Comparison of ENCODE assay signal across 31 cellular contexts in the genomic region with DNA sequence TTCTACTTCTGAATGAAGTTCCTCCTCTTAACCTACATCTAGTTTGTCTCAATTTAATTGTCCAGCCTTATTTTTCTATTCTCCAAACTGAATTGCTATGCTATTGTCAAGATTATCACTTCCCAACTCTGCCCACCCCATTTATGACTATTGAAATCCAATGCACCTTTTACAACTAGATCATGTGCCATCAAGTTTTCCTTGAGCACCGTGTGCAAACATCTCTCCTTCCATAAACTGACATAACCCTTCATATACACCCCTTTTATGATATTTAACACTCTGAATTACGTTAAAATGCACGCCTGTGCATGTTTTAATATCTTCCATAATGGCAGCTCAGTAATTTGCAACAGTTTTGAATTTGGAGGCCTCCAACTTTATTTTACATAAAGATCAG.
"Had no signal": no experiment of that assay in that cellular context is flagged by ENCODE, and none has a peak within 500 bp of the region (broad histone marks: within the 10 kb centered on the region; RNA-seq: fewer than 3 reads in every experiment).

No MANE protein-coding gene starts in this region.

- H3K4me3 Mint-ChIP-seq: immature natural killer cell; naive thymus-derived CD8-positive, alpha-beta T cell; nephron; neural crest cell; stimulated activated naive B cell treated with anti-CD40 and anti-IgM and Interleukin-4, amounts not matched to agents 10 μg/mL and 1 μg/mL and 100 μg/mL, for 72 hours had no signal

- H3K4me3 ChIP-seq: left ventricle myocardium inferior, lung, pancreas, prostate gland, skin epidermis, stomach, testis, thyroid gland, transverse colon, upper lobe of left lung, vagina had no signal

- H3K27ac Mint-ChIP-seq: nephron; stimulated activated naive B cell treated with anti-CD40 and anti-IgM and Interleukin-4, amounts not matched to agents 10 μg/mL and 1 μg/mL and 100 μg/mL, for 72 hours had no signal

- H3K9me3 Mint-ChIP-seq: immature natural killer cell; naive thymus-derived CD8-positive, alpha-beta T cell; nephron; neural crest cell; stimulated activated naive B cell treated with anti-CD40 and anti-IgM and Interleukin-4, amounts not matched to agents 10 μg/mL and 1 μg/mL and 100 μg/mL, for 72 hours had no signal

- H3K4me1 Mint-ChIP-seq: immature natural killer cell; nephron; neural crest cell; stimulated activated naive B cell treated with anti-CD40 and anti-IgM and Interleukin-4, amounts not matched to agents 10 μg/mL and 1 μg/mL and 100 μg/mL, for 72 hours had no signal

- DNase-seq: hypothalamus; immature natural killer cell; kidney; left ventricle myocardium inferior; mesendoderm; midbrain; naive thymus-derived CD8-positive, alpha-beta T cell; nucleus accumbens; pancreas; posterior cingulate gyrus; retina; right cardiac atrium; stimulated activated CD4-positive, alpha-beta T cell treated with anti-CD3 and anti-CD28 coated beads, Interleukin-12 subunit alpha, Interleukin-12 subunit beta, amount 100 ng/mL, for 4 hours; stimulated activated CD4-positive, alpha-beta T cell treated with anti-CD3 and anti-CD28 coated beads, Interleukin-15, amount 100 ng/mL, for 24 hours; stimulated activated CD4-positive, alpha-beta T cell treated with anti-CD3 and anti-CD28 coated beads, Interleukin-2, amount 100 ng/mL, for 24 hours; stimulated activated CD4-positive, alpha-beta T cell treated with anti-CD3 and anti-CD28 coated beads, Interleukin-4, amount 100 ng/mL, for 1 hour; stimulated activated naive B cell treated with anti-CD40 and anti-IgM and Interleukin-4, amounts not matched to agents 10 μg/mL and 1 μg/mL and 100 μg/mL, for 72 hours; stimulated activated naive CD8-positive, alpha-beta T cell treated with anti-CD3 and anti-CD28 coated beads, Interleukin-15, Interleukin-2, amounts not matched to agents 100 U/mL and 50 U/mL, for 24 hours; stomach; testis; thyroid gland; transverse colon; upper lobe of left lung had no signal

- H3K9me3 ChIP-seq: left ventricle myocardium inferior, pancreas, prostate gland, stomach, testis, thyroid gland, transverse colon, upper lobe of left lung, vagina had no signal

- FAIRE-seq: islet of Langerhans, kidney had no signal

- H3K4me1 ChIP-seq: pancreas, prostate gland, stomach, testis, thyroid gland, upper lobe of left lung, vagina had no signal

- ATAC-seq: naive thymus-derived CD8-positive, alpha-beta T cell; pancreas; right cardiac atrium; sciatic nerve; stimulated activated naive B cell treated with anti-CD40 and anti-IgM and Interleukin-4, amounts not matched to agents 10 μg/mL and 1 μg/mL and 100 μg/mL, for 72 hours; stimulated activated naive CD8-positive, alpha-beta T cell treated with anti-CD3 and anti-CD28 coated beads, Interleukin-15, Interleukin-2, amounts not matched to agents 100 U/mL and 50 U/mL, for 24 hours had no signal

- H3K36me3 ChIP-seq: prostate gland had no signal

- H3K27me3 Mint-ChIP-seq: naive thymus-derived CD8-positive, alpha-beta T cell; stimulated activated naive B cell treated with anti-CD40 and anti-IgM and Interleukin-4, amounts not matched to agents 10 μg/mL and 1 μg/mL and 100 μg/mL, for 72 hours had no signal
